ENCODE assay signal across 1 cellular context in genomic region chr16:56246051-56246817, GRCh38.
TF ChIP-seq lines count a peak whose summit lies in the region.

No MANE protein-coding gene starts in this region.

TF ChIP-seq in GM12878, 131 proteins besides CTCF, POLR2A, EP300 and RAD21 (continued from another document):
- TF ChIP-seq, protein P1, sequence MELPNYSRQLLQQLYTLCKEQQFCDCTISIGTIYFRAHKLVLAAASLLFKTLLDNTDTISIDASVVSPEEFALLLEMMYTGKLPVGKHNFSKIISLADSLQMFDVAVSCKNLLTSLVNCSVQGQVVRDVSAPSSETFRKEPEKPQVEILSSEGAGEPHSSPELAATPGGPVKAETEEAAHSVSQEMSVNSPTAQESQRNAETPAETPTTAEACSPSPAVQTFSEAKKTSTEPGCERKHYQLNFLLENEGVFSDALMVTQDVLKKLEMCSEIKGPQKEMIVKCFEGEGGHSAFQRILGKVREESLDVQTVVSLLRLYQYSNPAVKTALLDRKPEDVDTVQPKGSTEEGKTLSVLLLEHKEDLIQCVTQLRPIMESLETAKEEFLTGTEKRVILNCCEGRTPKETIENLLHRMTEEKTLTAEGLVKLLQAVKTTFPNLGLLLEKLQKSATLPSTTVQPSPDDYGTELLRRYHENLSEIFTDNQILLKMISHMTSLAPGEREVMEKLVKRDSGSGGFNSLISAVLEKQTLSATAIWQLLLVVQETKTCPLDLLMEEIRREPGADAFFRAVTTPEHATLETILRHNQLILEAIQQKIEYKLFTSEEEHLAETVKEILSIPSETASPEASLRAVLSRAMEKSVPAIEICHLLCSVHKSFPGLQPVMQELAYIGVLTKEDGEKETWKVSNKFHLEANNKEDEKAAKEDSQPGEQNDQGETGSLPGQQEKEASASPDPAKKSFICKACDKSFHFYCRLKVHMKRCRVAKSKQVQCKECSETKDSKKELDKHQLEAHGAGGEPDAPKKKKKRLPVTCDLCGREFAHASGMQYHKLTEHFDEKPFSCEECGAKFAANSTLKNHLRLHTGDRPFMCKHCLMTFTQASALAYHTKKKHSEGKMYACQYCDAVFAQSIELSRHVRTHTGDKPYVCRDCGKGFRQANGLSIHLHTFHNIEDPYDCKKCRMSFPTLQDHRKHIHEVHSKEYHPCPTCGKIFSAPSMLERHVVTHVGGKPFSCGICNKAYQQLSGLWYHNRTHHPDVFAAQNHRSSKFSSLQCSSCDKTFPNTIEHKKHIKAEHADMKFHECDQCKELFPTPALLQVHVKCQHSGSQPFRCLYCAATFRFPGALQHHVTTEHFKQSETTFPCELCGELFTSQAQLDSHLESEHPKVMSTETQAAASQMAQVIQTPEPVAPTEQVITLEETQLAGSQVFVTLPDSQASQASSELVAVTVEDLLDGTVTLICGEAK (IDR thresholded peaks at IDR 0.05; ENCODE audit: borderline replicate concordance) = no peak
- TF ChIP-seq ELK1 (IDR thresholded peaks at IDR 0.05; ENCODE audit: low read depth, low read length) = no peak
- TF ChIP-seq PAX8 (IDR thresholded peaks at IDR 0.05) = no peak
- TF ChIP-seq, protein P2, sequence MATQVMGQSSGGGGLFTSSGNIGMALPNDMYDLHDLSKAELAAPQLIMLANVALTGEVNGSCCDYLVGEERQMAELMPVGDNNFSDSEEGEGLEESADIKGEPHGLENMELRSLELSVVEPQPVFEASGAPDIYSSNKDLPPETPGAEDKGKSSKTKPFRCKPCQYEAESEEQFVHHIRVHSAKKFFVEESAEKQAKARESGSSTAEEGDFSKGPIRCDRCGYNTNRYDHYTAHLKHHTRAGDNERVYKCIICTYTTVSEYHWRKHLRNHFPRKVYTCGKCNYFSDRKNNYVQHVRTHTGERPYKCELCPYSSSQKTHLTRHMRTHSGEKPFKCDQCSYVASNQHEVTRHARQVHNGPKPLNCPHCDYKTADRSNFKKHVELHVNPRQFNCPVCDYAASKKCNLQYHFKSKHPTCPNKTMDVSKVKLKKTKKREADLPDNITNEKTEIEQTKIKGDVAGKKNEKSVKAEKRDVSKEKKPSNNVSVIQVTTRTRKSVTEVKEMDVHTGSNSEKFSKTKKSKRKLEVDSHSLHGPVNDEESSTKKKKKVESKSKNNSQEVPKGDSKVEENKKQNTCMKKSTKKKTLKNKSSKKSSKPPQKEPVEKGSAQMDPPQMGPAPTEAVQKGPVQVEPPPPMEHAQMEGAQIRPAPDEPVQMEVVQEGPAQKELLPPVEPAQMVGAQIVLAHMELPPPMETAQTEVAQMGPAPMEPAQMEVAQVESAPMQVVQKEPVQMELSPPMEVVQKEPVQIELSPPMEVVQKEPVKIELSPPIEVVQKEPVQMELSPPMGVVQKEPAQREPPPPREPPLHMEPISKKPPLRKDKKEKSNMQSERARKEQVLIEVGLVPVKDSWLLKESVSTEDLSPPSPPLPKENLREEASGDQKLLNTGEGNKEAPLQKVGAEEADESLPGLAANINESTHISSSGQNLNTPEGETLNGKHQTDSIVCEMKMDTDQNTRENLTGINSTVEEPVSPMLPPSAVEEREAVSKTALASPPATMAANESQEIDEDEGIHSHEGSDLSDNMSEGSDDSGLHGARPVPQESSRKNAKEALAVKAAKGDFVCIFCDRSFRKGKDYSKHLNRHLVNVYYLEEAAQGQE (IDR thresholded peaks at IDR 0.05; ENCODE audit: low read depth, low read length) = no peak
- TF ChIP-seq JUNB (IDR thresholded peaks at IDR 0.05) = no peak
- no peak for TF ChIP-seq WRNIP1 (IDR thresholded peaks at IDR 0.05; ENCODE audit: borderline replicate concordance, low read depth, low read length)
- no peak for TF ChIP-seq IKZF2 (IDR thresholded peaks at IDR 0.05)
